In the genomic region with DNA sequence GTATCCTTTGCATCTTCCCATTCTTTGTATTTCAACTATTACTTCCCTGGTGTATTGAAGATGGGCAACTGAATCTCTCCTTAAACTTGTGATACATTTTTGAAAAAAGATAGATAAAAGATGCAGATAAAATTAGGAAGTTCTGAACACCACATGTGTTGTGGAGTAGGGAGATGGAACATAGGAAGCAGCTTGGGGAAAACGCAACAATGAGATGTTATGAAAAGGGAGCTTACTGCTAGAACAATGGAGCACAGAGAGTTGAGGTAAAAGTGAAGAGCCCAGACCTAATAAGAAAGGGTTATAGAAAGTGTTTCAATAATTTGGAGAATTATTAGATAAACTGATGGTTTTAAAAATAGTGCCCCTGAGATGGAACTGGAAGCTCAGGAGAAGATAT, we compare ENCODE assay signal across 28 cellular contexts. TPM values are rescaled to one million over a fixed set of nuclear protein-coding genes. Genes with fewer than 3 reads are reported as not detected.
DNase-seq lines count a peak whose midpoint lies in the region; ATAC-seq and TF ChIP-seq lines count a peak whose summit lies in the region.
"Had no signal": no experiment of that assay in that cellular context is flagged by ENCODE, and none has a peak within 500 bp of the region (broad histone marks: within the 10 kb centered on the region; RNA-seq: fewer than 3 reads in every experiment).

No MANE protein-coding gene starts in this region.

- peaks cover 100% of the 10 kb centered on the region for H3K4me1 ChIP-seq in Karpas-422 (ENCODE audit: low read length)
- H3K4me1 ChIP-seq in spleen: peaks cover 13 to 100% (median 81%) of the 10 kb centered on the region in 6 donors

- no peak for DNase-seq in Karpas-422
- DNase-seq in dermis blood vessel endothelial cell: peak; percentile 61
- peak; percentile 27 for DNase-seq in medulla oblongata (ENCODE audit: extremely low spot score)
- DNase-seq in substantia nigra (lab: John Stamatoyannopoulos, UW): no peak
- DNase-seq in NCI-H2196 (lab: John Stamatoyannopoulos, UW; ENCODE audit: unreplicated experiment): no peak
- DNase-seq in NCI-H446 treated with DMSO at 0.1 percent for 48 hours (lab: John Stamatoyannopoulos, UW): no peak
- no peak for DNase-seq in stimulated activated effector memory CD8-positive, alpha-beta T cell treated with anti-CD3 and anti-CD28 coated beads, Interleukin-12 subunit alpha, Interleukin-12 subunit beta, amount 100 ng/mL, for 72 hours (ENCODE audit: low spot score in 2 of 2)
- no peak for DNase-seq in spleen
- DNase-seq: Calu3; CD8-positive, alpha-beta memory T cell; DND-41; GM23248; H7; MV-4-11; NCI-H1105; NCI-H146; NCI-H1930; NCI-H2107; NCI-H526 treated with DMSO at 0.1 percent for 48 hours; Peyer's patch; SK-N-SH had no signal

- intact Hi-C loops in spleen (cut with DNase I; ENCODE audit: low total_unique reads): no loop called here

- WGBS in spleen, 5 donors: 47 to 81% (median 73%) methylated on average over 1 of the region's 1 CpG

- no peak overlapping the region for H3K4me3 Mint-ChIP-seq in stimulated activated effector memory CD8-positive, alpha-beta T cell treated with anti-CD3 and anti-CD28 coated beads, Interleukin-12 subunit alpha, Interleukin-12 subunit beta, amount 100 ng/mL, for 72 hours
- H3K4me3 Mint-ChIP-seq: CD14-positive monocyte; CD8-positive, alpha-beta memory T cell had no signal

- peaks cover 41% of the 10 kb centered on the region for H3K4me1 Mint-ChIP-seq in stimulated activated effector memory CD8-positive, alpha-beta T cell treated with anti-CD3 and anti-CD28 coated beads, Interleukin-12 subunit alpha, Interleukin-12 subunit beta, amount 100 ng/mL, for 72 hours

- peak overlapping the region; percentile 90 for H3K4me2 ChIP-seq in Karpas-422 (ENCODE audit: low read depth, low read length, poor library complexity, severe bottlenecking)
- H3K4me2 ChIP-seq: SK-N-SH had no signal

- H4K20me1 ChIP-seq in Karpas-422 (ENCODE audit: insufficient read depth, low read depth, low read length): no peaks in the 10 kb centered on the region; the same call in 1 of the 2 replicates

- H3K9me3 Mint-ChIP-seq in stimulated activated effector memory CD8-positive, alpha-beta T cell treated with anti-CD3 and anti-CD28 coated beads, Interleukin-12 subunit alpha, Interleukin-12 subunit beta, amount 100 ng/mL, for 72 hours: no peaks in the 10 kb centered on the region
- H3K9me3 Mint-ChIP-seq: CD14-positive monocyte; CD8-positive, alpha-beta memory T cell had no signal

- H3K9me3 ChIP-seq in Karpas-422 (ENCODE audit: low read length) (no peaks in the 10 kb centered on the region), spleen (no peaks in the 10 kb centered on the region)
- H3K9me3 ChIP-seq: Peyer's patch, SK-N-SH had no signal

- H3K36me3 Mint-ChIP-seq in stimulated activated effector memory CD8-positive, alpha-beta T cell treated with anti-CD3 and anti-CD28 coated beads, Interleukin-12 subunit alpha, Interleukin-12 subunit beta, amount 100 ng/mL, for 72 hours: peaks cover 6% of the 10 kb centered on the region

- peak overlapping the region; percentile 16 for H3K4me3 ChIP-seq in Karpas-422 (ENCODE audit: low read length)
- H3K4me3 ChIP-seq in spleen: no peak overlapping the region
- H3K4me3 ChIP-seq: GM23248, K562, Peyer's patch had no signal

- peak overlapping the region; percentile 61 for H3K9ac ChIP-seq in Karpas-422 (ENCODE audit: low read length)
- H3K9ac ChIP-seq: GM23248, SK-N-SH had no signal

- H3K36me3 ChIP-seq in Karpas-422 (ENCODE audit: insufficient read depth, low read length): no peaks in the 10 kb centered on the region
- H3K36me3 ChIP-seq in spleen: peaks cover 0 to 6% (median under 1%) of the 10 kb centered on the region in 6 donors
- H3K36me3 ChIP-seq: Peyer's patch had no signal

- no peak for ATAC-seq in stimulated activated effector memory CD8-positive, alpha-beta T cell treated with anti-CD3 and anti-CD28 coated beads, Interleukin-12 subunit alpha, Interleukin-12 subunit beta, amount 100 ng/mL, for 72 hours
- ATAC-seq: K562 had no signal

- H3K27ac ChIP-seq in Karpas-422 (ENCODE audit: low read length) (peak overlapping the region; percentile 92), substantia nigra (ENCODE audit: low read depth, low read length, poor library complexity, severe bottlenecking) (peak overlapping the region; percentile 15), spleen (peak overlapping the region in 3 of 8 donors; percentile 39 to 66 (median 39))
- H3K27ac ChIP-seq: Peyer's patch had no signal

- H2AFZ ChIP-seq in Karpas-422 (ENCODE audit: low read length): no peak overlapping the region
- H2AFZ ChIP-seq: GM23248 had no signal

- H3K9me2 ChIP-seq in Karpas-422 (replicated peaks; ENCODE audit: insufficient read depth, low read length): no peaks in the 10 kb centered on the region
- H3K9me2 ChIP-seq: SK-N-SH had no signal

- H3K27me3 ChIP-seq in Karpas-422 (ENCODE audit: low read length) (no peaks in the 10 kb centered on the region), spleen (replicated peaks in 1 of 7) (no peaks in the 10 kb centered on the region)
- H3K27me3 ChIP-seq: Peyer's patch had no signal

- H3K79me2 ChIP-seq in Karpas-422 (ENCODE audit: low read length): peaks cover 99% of the 10 kb centered on the region

- no peak overlapping the region for H3K27ac Mint-ChIP-seq in stimulated activated effector memory CD8-positive, alpha-beta T cell treated with anti-CD3 and anti-CD28 coated beads, Interleukin-12 subunit alpha, Interleukin-12 subunit beta, amount 100 ng/mL, for 72 hours

- TF ChIP-seq CTCF in spleen (IDR thresholded peaks at IDR 0.05 in 8 of 11, conservative IDR thresholded peaks at IDR 0.05 in 3 of 11): no peak

- no peak for TF ChIP-seq POLR2A in spleen (IDR thresholded peaks at IDR 0.05)

RNA-seq across cellular contexts. Expression of gene GNAI3, which starts 20.9 kb away (rescaled TPM):
- total RNA-seq in Karpas-422 (2014; rRNA removed; shearing (Covaris generic); ENCODE audit: low replicate concordance): 7.6 and 12.6 TPM in 2 replicates
- total RNA-seq in dermis blood vessel endothelial cell (16.3 and 22.9 TPM in 2 replicates), spleen (10 to 100 TPM in 4 of 7 donors, 1 to 10 TPM in 3; 7.4 to 11.4 (median 10.4) TPM)
- 1 to 10 TPM; 1.8 to 3.3 (median 2.7) TPM for polyA plus RNA-seq in spleen

RNA-seq across cellular contexts. Expression of gene GPR61, which starts 29.7 kb away (rescaled TPM):
- not detected in 2 replicates for total RNA-seq in Karpas-422 (2014; rRNA removed; shearing (Covaris generic); ENCODE audit: low replicate concordance)
- under 0.01 TPM in 1 of 2 replicates, not detected in the other for total RNA-seq in dermis blood vessel endothelial cell
- not detected for total RNA-seq in spleen
- polyA plus RNA-seq in spleen: not detected
- total RNA-seq: A673, Calu3, GM23248, LHCN-M2, MCF 10A, OCI-LY7 had no signal
- polyA plus RNA-seq: CD8-positive, alpha-beta memory T cell; GM23248; SK-N-SH had no signal

RNA-seq across cellular contexts. Expression of gene GNAT2, which starts 50.1 kb away (rescaled TPM):
- not detected in 2 replicates for total RNA-seq in Karpas-422 (2014; rRNA removed; shearing (Covaris generic); ENCODE audit: low replicate concordance)
- total RNA-seq in dermis blood vessel endothelial cell (not detected in 2 replicates), spleen (under 1 TPM in 2 of 7 donors, not detected in 5; 0.59 to 0.92 TPM)
- polyA plus RNA-seq in spleen: under 1 TPM in 1 of 3 donors, not detected in 2; 0.08 TPM
- total RNA-seq: A673, Calu3, GM23248, H7, LHCN-M2, MCF 10A, NCI-H460, Peyer's patch had no signal
- polyA plus RNA-seq: CD14-positive monocyte; CD8-positive, alpha-beta memory T cell; GM23248 had no signal

RNA-seq across cellular contexts. Expression of gene AMPD2, which starts 50.3 kb away (rescaled TPM):
- 72.3 and 131 TPM in 2 replicates for total RNA-seq in Karpas-422 (2014; rRNA removed; shearing (Covaris generic); ENCODE audit: low replicate concordance)
- total RNA-seq in dermis blood vessel endothelial cell (32.0 and 40.4 TPM in 2 replicates), spleen (100 to 1,000 TPM; 112 to 193 (median 170) TPM)
- polyA plus RNA-seq in spleen: 10 to 100 TPM; 25.2 to 66.1 (median 60.3) TPM

RNA-seq across cellular contexts. Expression of gene AMIGO1, which starts 59.8 kb away (rescaled TPM):
- 0.37 and 1.1 TPM in 2 replicates for total RNA-seq in Karpas-422 (2014; rRNA removed; shearing (Covaris generic); ENCODE audit: low replicate concordance)
- 0.65 and 1.7 TPM in 2 replicates for total RNA-seq in dermis blood vessel endothelial cell
- total RNA-seq in spleen: 1 to 10 TPM; 3.7 to 8.5 (median 6.0) TPM
- polyA plus RNA-seq in spleen: under 1 TPM; 0.57 to 0.99 (median 0.67) TPM

Comparison
In these comparisons a context has a peak if more than half of its experiments do, and no peak if none do; other contexts are left out.
1. DNase-seq: peak in dermis blood vessel endothelial cell (single experiment) and medulla oblongata (single experiment); none in Karpas-422 (single experiment), substantia nigra (0 of 49), NCI-H2196 (single experiment), NCI-H446 treated with DMSO at 0.1 percent for 48 hours (single experiment), stimulated activated effector memory CD8-positive, alpha-beta T cell treated with anti-CD3 and anti-CD28 coated beads, Interleukin-12 subunit alpha, Interleukin-12 subunit beta, amount 100 ng/mL, for 72 hours (0 of 2) and spleen (single experiment).